ENCODE assay signal across 1 cellular context in the genomic region with DNA sequence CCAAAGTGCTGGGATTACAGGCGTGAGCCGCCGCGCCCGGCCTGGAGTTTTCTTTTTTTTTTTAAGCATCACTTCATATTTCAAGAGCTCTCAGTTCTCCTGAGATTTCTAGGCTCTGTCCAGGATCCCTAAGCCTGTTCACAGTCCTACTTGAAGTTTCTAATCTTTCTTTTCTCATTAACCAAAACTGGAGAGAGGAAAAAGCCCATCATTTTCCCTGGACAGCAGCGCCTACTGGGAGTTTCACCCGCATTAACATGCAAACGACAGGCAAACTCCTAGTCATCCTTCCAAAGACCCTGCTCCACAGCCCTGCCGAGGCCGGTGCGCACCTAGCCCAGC.
TF ChIP-seq lines count a peak whose summit lies in the region.

No MANE protein-coding gene starts in this region.

TF ChIP-seq in SK-N-SH, 30 proteins besides CTCF, POLR2A, EP300 and RAD21:
- TF ChIP-seq NRF1 (IDR thresholded peaks at IDR 0.05; ENCODE audit: low read depth, low read length), result peak; percentile 24; the same call in 1 of the 2 replicates
